11 cellular contexts compared by ENCODE assay signal in the genomic region with DNA sequence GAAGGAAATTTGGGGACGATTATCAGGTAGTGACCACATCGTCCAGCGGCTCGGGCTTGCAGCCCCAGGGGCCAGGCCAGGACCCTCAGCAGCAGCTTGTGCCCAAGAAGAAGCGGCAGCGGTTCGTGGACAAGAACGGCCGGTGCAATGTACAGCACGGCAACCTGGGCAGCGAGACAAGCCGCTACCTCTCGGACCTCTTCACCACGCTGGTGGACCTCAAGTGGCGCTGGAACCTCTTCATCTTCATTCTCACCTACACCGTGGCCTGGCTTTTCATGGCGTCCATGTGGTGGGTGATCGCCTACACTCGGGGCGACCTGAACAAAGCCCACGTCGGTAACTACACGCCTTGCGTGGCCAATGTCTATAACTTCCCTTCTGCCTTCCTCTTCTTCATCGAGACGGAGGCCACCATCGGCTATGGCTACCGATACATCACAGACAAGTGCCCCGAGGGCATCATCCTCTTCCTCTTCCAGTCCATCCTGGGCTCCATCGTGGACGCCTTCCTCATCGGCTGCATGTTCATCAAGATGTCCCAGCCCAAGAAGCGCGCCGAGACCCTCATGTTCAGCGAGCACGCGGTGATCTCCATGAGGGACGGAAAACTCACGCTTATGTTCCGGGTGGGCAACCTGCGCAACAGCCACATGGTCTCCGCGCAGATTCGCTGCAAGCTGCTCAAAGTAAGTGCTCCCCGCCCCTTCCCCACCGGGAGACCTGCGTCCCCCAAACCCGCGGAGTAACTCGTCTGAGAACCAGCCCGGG. TPM values are rescaled to one million over a fixed set of nuclear protein-coding genes. Genes with fewer than 3 reads are reported as not detected.
DNase-seq lines count a peak whose midpoint lies in the region; ATAC-seq and TF ChIP-seq lines count a peak whose summit lies in the region.
"Had no signal": no experiment of that assay in that cellular context is flagged by ENCODE, and none has a peak within 500 bp of the region (broad histone marks: within the 10 kb centered on the region; RNA-seq: fewer than 3 reads in every experiment).

No MANE protein-coding gene starts in this region.

- H3K9ac ChIP-seq in MM.1S (ENCODE audit: low read length) (no peak overlapping the region), Karpas-422 (ENCODE audit: low read length) (no peak overlapping the region)

- H3K9me3 ChIP-seq in iPS-18c (ENCODE audit: control insufficient read depth, insufficient read depth, low read length) (no peaks in the 10 kb centered on the region), MM.1S (replicated peaks; ENCODE audit: insufficient read depth, low read length) (no peaks in the 10 kb centered on the region), Karpas-422 (ENCODE audit: low read length) (peaks cover 6% of the 10 kb centered on the region)
- H3K9me3 ChIP-seq: uterus had no signal

- no peaks in the 10 kb centered on the region for H3K9me2 ChIP-seq in MM.1S (replicated peaks; ENCODE audit: insufficient read depth, low read length)
- H3K9me2 ChIP-seq in Karpas-422 (replicated peaks; ENCODE audit: insufficient read depth, low read length): no peaks in the 10 kb centered on the region

- H3K4me3 ChIP-seq in H7 (ENCODE audit: insufficient read depth, low read depth, low read length): peak overlapping the region; percentile 56; the same call in 1 of the 2 replicates
- peak overlapping the region; percentile 44 for H3K4me3 ChIP-seq in iPS-18c (ENCODE audit: insufficient read depth, low read depth, low read length)
- H3K4me3 ChIP-seq in MM.1S (ENCODE audit: low read length): no peak overlapping the region
- H3K4me3 ChIP-seq in Karpas-422 (ENCODE audit: low read length): no peak overlapping the region
- H3K4me3 ChIP-seq: PC-9, uterus had no signal

- H4K20me1 ChIP-seq in MM.1S (ENCODE audit: insufficient read depth, low read length) (no peaks in the 10 kb centered on the region), Karpas-422 (ENCODE audit: insufficient read depth, low read depth, low read length) (no peaks in the 10 kb centered on the region)

- H3K79me2 ChIP-seq in MM.1S (ENCODE audit: low read length) (no peaks in the 10 kb centered on the region), Karpas-422 (ENCODE audit: low read length) (no peaks in the 10 kb centered on the region)

- no peak for ATAC-seq in GM21367 (IDR thresholded peaks at IDR 0.05; ENCODE audit: unreplicated experiment)

- H2AFZ ChIP-seq in MM.1S (ENCODE audit: low read length) (no peak overlapping the region), Karpas-422 (ENCODE audit: low read length) (no peak overlapping the region)
- H2AFZ ChIP-seq: PC-9 had no signal

- no peaks in the 10 kb centered on the region for H3F3A ChIP-seq in MM.1S (ENCODE audit: insufficient read depth, low read length)

- TF ChIP-seq CTCF in MM.1S (IDR thresholded peaks at IDR 0.05; ENCODE audit: low read length): no peak

- H3K4me1 ChIP-seq in MM.1S (ENCODE audit: low read length) (no peaks in the 10 kb centered on the region), Karpas-422 (ENCODE audit: low read length) (no peaks in the 10 kb centered on the region)
- H3K4me1 ChIP-seq: uterus had no signal

- H3K27me3 ChIP-seq in H7 (ENCODE audit: control insufficient read depth, insufficient read depth, low read length): peaks cover 33% of the 10 kb centered on the region
- no peaks in the 10 kb centered on the region for H3K27me3 ChIP-seq in MM.1S (replicated peaks; ENCODE audit: insufficient read depth, low read length)
- no peaks in the 10 kb centered on the region for H3K27me3 ChIP-seq in Karpas-422 (ENCODE audit: low read length)

- peak overlapping the region; percentile 4 for H3K27ac ChIP-seq in angular gyrus (ENCODE audit: low read depth, low read length)
- H3K27ac ChIP-seq in MM.1S (ENCODE audit: low read length): no peak overlapping the region
- H3K27ac ChIP-seq in Karpas-422 (ENCODE audit: low read length): no peak overlapping the region
- H3K27ac ChIP-seq: PC-9, uterus had no signal

- no peak overlapping the region for H3K4me2 ChIP-seq in MM.1S (ENCODE audit: low read depth, low read length)
- no peak overlapping the region for H3K4me2 ChIP-seq in Karpas-422 (ENCODE audit: low read depth, low read length, poor library complexity, severe bottlenecking)
- H3K4me2 ChIP-seq: PC-9 had no signal

- H3K36me3 ChIP-seq in H7 (replicated peaks; ENCODE audit: control insufficient read depth, insufficient read depth, low read length) (no peaks in the 10 kb centered on the region), MM.1S (replicated peaks; ENCODE audit: insufficient read depth, low read length) (no peaks in the 10 kb centered on the region), Karpas-422 (ENCODE audit: insufficient read depth, low read length) (no peaks in the 10 kb centered on the region)
- H3K36me3 ChIP-seq: uterus had no signal

- DNase-seq in H7 (no peak), retina (peak; percentile 84), ecto neural progenitor cell (ENCODE audit: low spot score) (no peak), MM.1S (no peak), Karpas-422 (no peak)
- DNase-seq: PC-9, uterus had no signal

RNA-seq across cellular contexts. Expression of gene KCNJ3, which starts 0.5 kb away (rescaled TPM):
- total RNA-seq in H7 (2014; rRNA removed; shearing (Covaris generic)): 0.07 and 0.28 TPM in 2 replicates
- not detected in 2 replicates for total RNA-seq in Karpas-422 (2014; rRNA removed; shearing (Covaris generic); ENCODE audit: low replicate concordance)
- total RNA-seq: Daoy, PC-9 had no signal

Comparison
In these comparisons a context has a peak if more than half of its experiments do, and no peak if none do; other contexts are left out.
1. H3K4me3 ChIP-seq: peak in H7 (single experiment) and iPS-18c (single experiment); none in MM.1S (single experiment) and Karpas-422 (single experiment).